Comparison of ENCODE assay signal across 8 cellular contexts in genomic region chr6:87701676-87702588, GRCh38. TPM values are rescaled to one million over a fixed set of nuclear protein-coding genes. Genes with fewer than 3 reads are reported as not detected.
DNase-seq lines count a peak whose midpoint lies in the region; ATAC-seq and TF ChIP-seq lines count a peak whose summit lies in the region.

AKIRIN2 (minus strand) TSS chr6:87702233; CDS start chr6:87701684, 549 bp downstream.

- H3K27me3 ChIP-seq in H7 (ENCODE audit: control insufficient read depth, insufficient read depth, low read length): no peaks in the 10 kb centered on the region

- peak within 1 kb of the TSS; percentile 97 for H3K4me3 ChIP-seq in H7 (ENCODE audit: insufficient read depth, low read depth, low read length)

- H3K27me3 Mint-ChIP-seq in natural killer cell (ENCODE audit: low read depth in 2 of 2): no peaks in the 10 kb centered on the region

- peak within 1 kb of the TSS; percentile 94 to 98 for H3K27ac Mint-ChIP-seq in natural killer cell

- DNase-seq in ELF-1 (ENCODE audit: low read depth, low spot score) (peak; percentile 99), H7 (peak; percentile 90), M059J (ENCODE audit: low read depth) (peak; percentile 97), SHP77 (lab: John Stamatoyannopoulos, UW) (peak; percentile 97 to 98), fibroblast of peridontal ligament (ENCODE audit: extremely low read depth) (peak; percentile 99), natural killer cell (peak; percentile 97)
- DNase-seq in activated effector memory CD4-positive, alpha-beta T cell treated with Interleukin-2 at 50 U/mL for 16 hours: peak; percentile 96
- peak; percentile 96 for DNase-seq in stimulated activated naive CD4-positive, alpha-beta T cell treated with Interleukin-2 at 50 U/mL for 16 hours (lab: John Stamatoyannopoulos, UW)

- H3K36me3 ChIP-seq in H7 (replicated peaks; ENCODE audit: control insufficient read depth, insufficient read depth, low read length): no peaks in the 10 kb centered on the region; the same call in 1 of the 2 replicates

- ATAC-seq in natural killer cell: peak; percentile 78 to 92 (median 83)

- intact Hi-C loops in natural killer cell (cut with micrococcal nuclease): loop anchor here (1.0 to 10.0 kb wide), 6 partner anchors 40 to 1380 kb away; partner anchors contain the start of genes GJB7, ORC3, PNRC1 and SLC35A1

- peak within 1 kb of the TSS; percentile 99 for H3K4me3 Mint-ChIP-seq in natural killer cell

- H3K4me1 Mint-ChIP-seq in natural killer cell: peaks cover 51 to 54% of the 10 kb centered on the region in 2 donors

- no peaks in the 10 kb centered on the region for H3K9me3 Mint-ChIP-seq in natural killer cell

- TF ChIP-seq CTCF in natural killer cell (IDR thresholded peaks at IDR 0.05): no peak

- no peaks in the 10 kb centered on the region for H3K36me3 Mint-ChIP-seq in natural killer cell

RNA-seq across cellular contexts. Expression of gene AKIRIN2, which starts in this region (rescaled TPM):
- 32.9 and 41.6 TPM in 2 replicates for total RNA-seq in H7 (2014; rRNA removed; shearing (Covaris generic))
- total RNA-seq in M059J (2014; rRNA removed; shearing (Covaris generic)): 6.2 and 19.5 TPM in 2 replicates
- 100 to 1,000 TPM; 102 to 156 (median 108) TPM for total RNA-seq in natural killer cell

Comparison
In these comparisons a context has a peak if more than half of its experiments do, and no peak if none do; other contexts are left out.
1. Peak in every context shown above with its lines: DNase-seq, ATAC-seq and H3K4me3 ChIP-seq.